In the genomic region with DNA sequence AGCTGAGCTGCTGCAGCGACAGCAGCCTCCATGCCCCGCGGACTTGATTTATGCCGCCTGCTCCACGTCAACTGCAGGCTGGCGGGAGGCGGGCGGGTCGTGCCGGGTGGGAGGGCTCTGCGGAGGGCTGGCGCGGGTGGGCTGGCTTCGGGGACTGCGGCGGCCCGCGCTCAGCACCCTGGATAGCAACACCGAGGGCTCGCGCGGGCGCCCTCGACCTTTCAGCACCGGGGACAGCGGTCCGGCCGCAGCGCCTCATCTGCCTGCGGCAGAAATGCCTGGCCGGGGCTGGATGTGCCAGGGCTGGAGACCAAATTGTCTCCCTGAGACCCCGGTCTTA, we compare ENCODE assay signal across 8 cellular contexts. TPM values are rescaled to one million over a fixed set of nuclear protein-coding genes. Genes with fewer than 3 reads are reported as not detected.
DNase-seq lines count a peak whose midpoint lies in the region; ATAC-seq, FAIRE-seq and TF ChIP-seq lines count a peak whose summit lies in the region.

No MANE protein-coding gene starts in this region.

- H3K9me3 ChIP-seq in neural cell (ENCODE audit: low read length) = no peaks in the 10 kb centered on the region

- peaks cover 34% of the 10 kb centered on the region for H3K27me3 Mint-ChIP-seq in activated T-helper 17 cell treated with anti-CD3 and anti-CD28 coated beads, Interleukin-2, amount 50 U/mL, for 72 hours

- no peak for FAIRE-seq in RCC 7860 (lab: Jason Lieb, UNC)

- peaks cover 17% of the 10 kb centered on the region for H3K27me3 ChIP-seq in neural cell (ENCODE audit: insufficient read depth, low read depth, low read length)

- H4K20me1 ChIP-seq in neural cell (ENCODE audit: insufficient read depth) = no peaks in the 10 kb centered on the region

- no peaks in the 10 kb centered on the region for H3K9me2 ChIP-seq in neural cell (ENCODE audit: insufficient read depth, low read length)

- H3K9ac ChIP-seq in neural cell (ENCODE audit: low read length) = peak overlapping the region; percentile 93

- peaks cover 3% of the 10 kb centered on the region for H3F3A ChIP-seq in neural cell (ENCODE audit: insufficient read depth, low read length, poor library complexity, severe bottlenecking)

- peak overlapping the region; percentile 96 for H3K27ac ChIP-seq in neural cell (ENCODE audit: low read length)
- H3K27ac ChIP-seq in temporal lobe (ENCODE audit: low read depth, low read length) = peak overlapping the region; percentile 80

- peak; percentile 19 for TF ChIP-seq CTCF in fibroblast of the aortic adventitia (IDR thresholded peaks at IDR 0.05; ENCODE audit: insufficient read depth, low read length)
- TF ChIP-seq CTCF in neural cell (IDR thresholded peaks at IDR 0.05; ENCODE audit: poor library complexity, severe bottlenecking) = no peak

- no peak for ATAC-seq in activated T-helper 17 cell treated with anti-CD3 and anti-CD28 coated beads, Interleukin-2, amount 50 U/mL, for 72 hours (replicated peaks)

- peaks cover 13% of the 10 kb centered on the region for H3K36me3 Mint-ChIP-seq in activated T-helper 17 cell treated with anti-CD3 and anti-CD28 coated beads, Interleukin-2, amount 50 U/mL, for 72 hours (ENCODE audit: low read depth)

- H3K4me3 ChIP-seq in fibroblast of the aortic adventitia (ENCODE audit: low read depth, low read length) (no peak overlapping the region), neural cell (ENCODE audit: low read length) (peak overlapping the region; percentile 88)

- peaks cover under 1% of the 10 kb centered on the region for H3K9me3 Mint-ChIP-seq in activated T-helper 17 cell treated with anti-CD3 and anti-CD28 coated beads, Interleukin-2, amount 50 U/mL, for 72 hours

- DNase-seq in A172 (ENCODE audit: low spot score) (peak; percentile 54), GM19238 (ENCODE audit: insufficient read length, low spot score) (peak; percentile 39), HT1080 (ENCODE audit: low read depth) (peak; percentile 72), RCC 7860 (ENCODE audit: low spot score) (peak; percentile 12), fibroblast of the aortic adventitia (ENCODE audit: low read depth) (peak; percentile 50)

- TF ChIP-seq EP300 in neural cell (conservative IDR thresholded peaks at IDR 0.05; ENCODE audit: poor library complexity, severe bottlenecking) = no peak

- peak overlapping the region; percentile 65 for H3K4me3 Mint-ChIP-seq in activated T-helper 17 cell treated with anti-CD3 and anti-CD28 coated beads, Interleukin-2, amount 50 U/mL, for 72 hours

- peaks cover 5% of the 10 kb centered on the region for H3K4me1 Mint-ChIP-seq in activated T-helper 17 cell treated with anti-CD3 and anti-CD28 coated beads, Interleukin-2, amount 50 U/mL, for 72 hours

- H3K79me2 ChIP-seq in neural cell (replicated peaks; ENCODE audit: insufficient read depth, low read length) = peaks cover 32% of the 10 kb centered on the region

- H2AFZ ChIP-seq in neural cell (ENCODE audit: low read depth, low read length) = peak overlapping the region; percentile 65

- TF ChIP-seq RAD21 in neural cell (conservative IDR thresholded peaks at IDR 0.05) = no peak

- H3K36me3 ChIP-seq in neural cell (ENCODE audit: insufficient read depth, low read length) = no peaks in the 10 kb centered on the region

- no peak overlapping the region for H3K27ac Mint-ChIP-seq in activated T-helper 17 cell treated with anti-CD3 and anti-CD28 coated beads, Interleukin-2, amount 50 U/mL, for 72 hours

- peak overlapping the region; percentile 53 for H3K4me2 ChIP-seq in neural cell (ENCODE audit: low read length)

TF ChIP-seq in neural cell, 6 proteins besides CTCF, POLR2A, EP300 and RAD21:
- TF ChIP-seq TAF1 (IDR thresholded peaks at IDR 0.05; ENCODE audit: low read depth) (no peak), MXI1 (conservative IDR thresholded peaks at IDR 0.05; ENCODE audit: poor library complexity, severe bottlenecking) (peak; percentile 3), REST (IDR thresholded peaks at IDR 0.05; ENCODE audit: borderline replicate concordance) (peak; percentile 99), EZH2 (IDR thresholded peaks at IDR 0.05; ENCODE audit: borderline replicate concordance, insufficient read depth, low read length, poor library complexity, severe bottlenecking) (no peak), POLR2AphosphoS5 (IDR thresholded peaks at IDR 0.05) (peak; percentile 81), SMC3 (conservative IDR thresholded peaks at IDR 0.05; ENCODE audit: poor library complexity) (no peak)
TF ChIP-seq in neural cell: peak in this region for 3.

RNA-seq across cellular contexts. Expression of gene SNAP25, which starts 0.8 kb away (rescaled TPM):
- 0.12 TPM in 1 of 2 replicates, not detected in the other for total RNA-seq in A172 (2014; rRNA removed; shearing (Covaris generic))
- total RNA-seq in HT1080 (2014; rRNA removed; shearing (Covaris generic)) = 2.1 and 2.9 TPM in 2 replicates
- polyA plus RNA-seq in HT1080 (2015; cell fraction: cytosol; rRNA removed) = 3.6 and 4.7 TPM in 2 replicates
- 10.4 and 12.5 TPM in 2 replicates for polyA plus RNA-seq in HT1080 (2015; cell fraction: nucleus; rRNA removed)
- total RNA-seq in activated T-helper 17 cell treated with anti-CD3 and anti-CD28 coated beads, Interleukin-2, amount 50 U/mL, for 72 hours = 1 to 10 TPM in 1 of 2 donors, under 1 TPM in 1; 0.13 to 7.2 TPM
- total RNA-seq in fibroblast of the aortic adventitia (ENCODE audit: low replicate concordance) (0.65 and 3.1 TPM in 2 replicates), temporal lobe (113 TPM)
- polyA plus RNA-seq in neural cell = 135 and 139 TPM in 2 replicates
- 78.4 and 82.5 TPM in 2 replicates for polyA minus RNA-seq in neural cell

Comparison
In these comparisons a context has a peak if more than half of its experiments do, and no peak if none do; other contexts are left out.
1. DNase-seq: peak in every context shown above with its lines; median percentile 72 in HT1080; 54 in A172; 50 in fibroblast of the aortic adventitia; 39 in GM19238; 12 in RCC 7860.
2. RNA of gene SNAP25, which starts 0.8 kb away (total RNA-seq): 113 TPM in temporal lobe (single experiment); 0.13 to 7.2 TPM in activated T-helper 17 cell treated with anti-CD3 and anti-CD28 coated beads, Interleukin-2, amount 50 U/mL, for 72 hours, 0.65 to 3.1 TPM in fibroblast of the aortic adventitia, 2.1 to 2.9 TPM in HT1080 and 0.12 TPM in A172; every median in the first group is over 10 times any median in the second.